ENCODE assay signal across 8 cellular contexts in the genomic region with DNA sequence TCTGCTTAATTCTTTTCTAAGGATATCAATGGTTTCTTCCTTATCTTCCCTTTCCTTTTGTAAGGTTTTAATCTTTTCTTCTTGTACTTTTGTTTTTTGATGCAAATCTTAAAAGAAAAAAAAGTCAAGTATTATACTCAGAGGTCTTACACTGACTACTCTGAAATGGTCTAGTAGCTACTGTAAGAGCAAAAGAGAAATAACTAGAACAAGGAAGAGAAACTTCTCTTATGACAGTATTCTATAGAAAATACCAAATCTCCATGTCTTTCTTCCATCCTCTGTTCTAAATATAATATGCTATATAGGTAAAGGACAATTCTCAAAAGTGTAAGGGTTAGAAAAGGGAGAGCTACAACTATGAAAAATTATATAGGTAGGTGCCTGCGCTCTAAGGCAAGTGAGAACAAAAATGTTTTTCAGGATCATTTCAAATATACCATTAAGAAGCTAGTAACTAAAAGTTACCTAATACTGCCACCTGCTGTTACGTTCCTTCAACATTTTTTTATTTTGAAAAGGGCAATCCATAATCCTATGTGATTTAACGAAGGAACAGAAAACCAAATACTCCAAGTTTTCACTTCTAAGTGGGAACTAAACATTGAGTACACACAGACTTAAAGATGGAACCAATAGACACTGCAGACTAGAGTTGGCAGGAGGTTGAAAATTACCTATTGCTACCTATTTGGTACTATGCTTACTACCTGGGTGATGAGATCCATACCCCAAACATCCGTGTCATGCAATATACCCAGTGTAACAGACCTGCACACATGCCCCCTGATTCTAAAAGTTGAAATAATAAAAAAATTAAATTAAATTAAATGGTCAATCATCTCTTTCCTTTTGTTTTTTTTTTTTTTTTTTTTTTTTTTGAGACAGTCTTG. TPM values are rescaled to one million over a fixed set of nuclear protein-coding genes. Genes with fewer than 3 reads are reported as not detected.
DNase-seq lines count a peak whose midpoint lies in the region; ATAC-seq, FAIRE-seq and TF ChIP-seq lines count a peak whose summit lies in the region.

No MANE protein-coding gene starts in this region.

- TF ChIP-seq CTCF in GM12864 (IDR thresholded peaks at IDR 0.05; ENCODE audit: low read depth, low read length, missing control alignments) (no peak), brain microvascular endothelial cell (IDR thresholded peaks at IDR 0.05; ENCODE audit: low read depth, low read length, missing control alignments) (peak; percentile 20), keratinocyte (optimal IDR thresholded peaks at IDR 0.05 in 1 of 3, IDR thresholded peaks at IDR 0.05 in 1 of 3, conservative IDR thresholded peaks at IDR 0.05 in 1 of 3; ENCODE audit: extremely low read depth in 1 of 3, insufficient read depth in 2 of 3, low read length in 3 of 3) (peak in 1 of 3 experiments; percentile 38), thyroid gland (IDR thresholded peaks at IDR 0.05) (peak in 4 of 6 experiments; percentile 18 to 63 (median 51))

- H3K79me2 ChIP-seq in keratinocyte (ENCODE audit: control insufficient read depth, insufficient read depth, low read length): no peaks in the 10 kb centered on the region

- H3K4me2 ChIP-seq in keratinocyte (ENCODE audit: control insufficient read depth, extremely low read depth, insufficient read depth, low read depth, low read length): no peak overlapping the region

- ATAC-seq in HG02798 (IDR thresholded peaks at IDR 0.05; ENCODE audit: poor library complexity, unreplicated experiment) (peak; percentile 70), HG03025 (IDR thresholded peaks at IDR 0.05; ENCODE audit: low FRiP score, unreplicated experiment) (no peak)

- TF ChIP-seq POLR2A in thyroid gland (IDR thresholded peaks at IDR 0.05): no peak

- DNase-seq in GM12864 (ENCODE audit: low read depth): peak; percentile 21
- DNase-seq in NCI-H345 (lab: John Stamatoyannopoulos, UW): peak; percentile 15
- peak; percentile 19 for DNase-seq in brain microvascular endothelial cell
- DNase-seq in keratinocyte (ENCODE audit: low read depth, low spot score): no peak
- no peak for DNase-seq in thyroid gland
- no peak for DNase-seq in stimulated activated CD8-positive, alpha-beta memory T cell treated with anti-CD3 and anti-CD28 coated beads, Interleukin-4, amount 100 ng/mL, for 48 hours

- no peaks in the 10 kb centered on the region for H4K20me1 ChIP-seq in keratinocyte (ENCODE audit: control insufficient read depth, extremely low read depth, insufficient read depth, low read length)

- FAIRE-seq in keratinocyte (lab: Jason Lieb, UNC): no peak

- in situ Hi-C loops in brain microvascular endothelial cell (cut with HindIII; ENCODE audit: low pct_ligation_motif_present, low sequenced_read_pairs): no loop called here

- peak overlapping the region; percentile 54 for H2AFZ ChIP-seq in keratinocyte (ENCODE audit: control insufficient read depth, low read length)

- WGBS in thyroid gland, 2 donors: 50 to 52% methylated on average over 4 of the region's 4 CpGs

- H3K9ac ChIP-seq in keratinocyte (ENCODE audit: control insufficient read depth, extremely low read depth, insufficient read depth, low read length): no peak overlapping the region

- H3K4me3 ChIP-seq in GM12864 (ENCODE audit: low read depth, low read length) (no peak overlapping the region), brain microvascular endothelial cell (ENCODE audit: low read depth, low read length) (no peak overlapping the region), keratinocyte (ENCODE audit: control insufficient read depth in 2 of 3, extremely low read depth in 1 of 3, insufficient read depth in 2 of 3, low read depth in 1 of 3, low read length in 3 of 3) (no peak overlapping the region), thyroid gland (replicated peaks in 1 of 3) (no peak overlapping the region)

- H3K27me3 ChIP-seq in brain microvascular endothelial cell (replicated peaks): no peaks in the 10 kb centered on the region
- H3K27me3 ChIP-seq in keratinocyte (ENCODE audit: control insufficient read depth, extremely low read depth, insufficient read depth, low read length): no peaks in the 10 kb centered on the region
- no peaks in the 10 kb centered on the region for H3K27me3 ChIP-seq in thyroid gland

- no peaks in the 10 kb centered on the region for H3K4me1 ChIP-seq in keratinocyte (ENCODE audit: control insufficient read depth, extremely low read depth, insufficient read depth, low read length)
- H3K4me1 ChIP-seq in thyroid gland: peaks cover 7 to 17% of the 10 kb centered on the region in 2 donors

- H3K36me3 ChIP-seq in brain microvascular endothelial cell (replicated peaks): no peaks in the 10 kb centered on the region
- H3K36me3 ChIP-seq in keratinocyte (ENCODE audit: control insufficient read depth in 2 of 2, extremely low read depth in 1 of 2, insufficient read depth in 2 of 2, low read length in 2 of 2): peaks cover 0 to 1% of the 10 kb centered on the region in 2 experiments
- no peaks in the 10 kb centered on the region for H3K36me3 ChIP-seq in thyroid gland

- H3K9me3 ChIP-seq in keratinocyte (ENCODE audit: control insufficient read depth, low read depth, low read length): no peaks in the 10 kb centered on the region
- H3K9me3 ChIP-seq in thyroid gland: no peaks in the 10 kb centered on the region

- no peak overlapping the region for H3K27ac ChIP-seq in brain microvascular endothelial cell
- no peak overlapping the region for H3K27ac ChIP-seq in keratinocyte (ENCODE audit: control insufficient read depth, insufficient read depth, low read length)
- no peak overlapping the region for H3K27ac ChIP-seq in thyroid gland

- dilution Hi-C loops in keratinocyte (cut with MboI; ENCODE audit: extremely low pct_ligation_motif_present, low sequenced_read_pairs): no loop called here

- intact Hi-C loops in thyroid gland (cut with DNase I): loop anchor here (5.0 kb wide), 1 partner anchor 60 kb away; no protein-coding TSS in a partner anchor

- no peaks in the 10 kb centered on the region for H3K9me1 ChIP-seq in keratinocyte (ENCODE audit: control insufficient read depth, extremely low read depth, insufficient read depth, low read length)

RNA-seq across cellular contexts. Expression of gene CIP2A, which starts 36.7 kb away (rescaled TPM):
- polyA plus RNA-seq in keratinocyte: 2.3 to 9.9 TPM (median 7.7 TPM) in 3 replicates
- polyA plus RNA-seq in keratinocyte (2011; ENCODE audit: low read depth): 1.1 TPM
- polyA plus RNA-seq in keratinocyte (2011; cell fraction: cytosol; rRNA removed): 3.2 and 4.1 TPM in 2 replicates
- 5.0 and 5.9 TPM in 2 replicates for polyA plus RNA-seq in keratinocyte (2011; cell fraction: nucleus; rRNA removed)
- polyA plus RNA-seq in keratinocyte (2012; ENCODE audit: low replicate concordance): 0.51 and 7.6 TPM in 2 replicates
- 8.6 to 24.2 TPM (median 10.0 TPM) in 3 replicates for polyA minus RNA-seq in keratinocyte
- polyA minus RNA-seq in keratinocyte (2011; cell fraction: cytosol; rRNA and poly(A)+ RNA removed): 2.5 TPM
- 5.1 and 9.1 TPM in 2 replicates for polyA minus RNA-seq in keratinocyte (2011; cell fraction: nucleus; rRNA and poly(A)+ RNA removed)
- 1 to 10 TPM; 3.6 to 8.1 (median 3.8) TPM for total RNA-seq in thyroid gland

RNA-seq across cellular contexts. Expression of gene DZIP3, which starts 37.0 kb away (rescaled TPM):
- polyA plus RNA-seq in keratinocyte: 2.1 to 3.9 TPM (median 2.8 TPM) in 3 replicates
- polyA plus RNA-seq in keratinocyte (2011; ENCODE audit: low read depth): 2.0 TPM
- 1.0 and 2.1 TPM in 2 replicates for polyA plus RNA-seq in keratinocyte (2011; cell fraction: cytosol; rRNA removed)
- polyA plus RNA-seq in keratinocyte (2011; cell fraction: nucleus; rRNA removed): 4.6 and 6.1 TPM in 2 replicates
- 0.75 and 2.1 TPM in 2 replicates for polyA plus RNA-seq in keratinocyte (2012; ENCODE audit: low replicate concordance)
- polyA minus RNA-seq in keratinocyte: 0.39 to 4.6 TPM (median 2.0 TPM) in 3 replicates
- 1.3 TPM for polyA minus RNA-seq in keratinocyte (2011; cell fraction: cytosol; rRNA and poly(A)+ RNA removed)
- polyA minus RNA-seq in keratinocyte (2011; cell fraction: nucleus; rRNA and poly(A)+ RNA removed): 3.0 and 5.9 TPM in 2 replicates
- total RNA-seq in thyroid gland: 10 to 100 TPM; 11.2 to 23.2 (median 18.7) TPM

RNA-seq across cellular contexts. Expression of gene MYH15, which starts 42.1 kb away (rescaled TPM):
- 0.40 to 1.3 TPM (median 0.87 TPM) in 3 replicates for polyA plus RNA-seq in keratinocyte
- polyA plus RNA-seq in keratinocyte (2011; ENCODE audit: low read depth): 0.51 TPM
- polyA plus RNA-seq in keratinocyte (2011; cell fraction: cytosol; rRNA removed): 0.27 and 0.38 TPM in 2 replicates
- 1.2 and 1.7 TPM in 2 replicates for polyA plus RNA-seq in keratinocyte (2011; cell fraction: nucleus; rRNA removed)
- polyA plus RNA-seq in keratinocyte (2012; ENCODE audit: low replicate concordance): 0.07 and 1.6 TPM in 2 replicates
- polyA minus RNA-seq in keratinocyte: 0.23 to 1.3 TPM (median 0.63 TPM) in 3 replicates
- 0.77 TPM for polyA minus RNA-seq in keratinocyte (2011; cell fraction: cytosol; rRNA and poly(A)+ RNA removed)
- polyA minus RNA-seq in keratinocyte (2011; cell fraction: nucleus; rRNA and poly(A)+ RNA removed): 0.95 and 1.8 TPM in 2 replicates
- total RNA-seq in thyroid gland: under 1 TPM in 3 of 4 donors, not detected in 1; 0.08 to 0.11 (median 0.10) TPM

Comparison
In these comparisons a context has a peak if more than half of its experiments do, and no peak if none do; other contexts are left out.
1. DNase-seq: peak in GM12864 (single experiment), NCI-H345 (single experiment) and brain microvascular endothelial cell (single experiment); none in keratinocyte (single experiment), thyroid gland (0 of 2) and stimulated activated CD8-positive, alpha-beta memory T cell treated with anti-CD3 and anti-CD28 coated beads, Interleukin-4, amount 100 ng/mL, for 48 hours (single experiment).